ENCODE assay signal across 1 cellular context in the genomic region with DNA sequence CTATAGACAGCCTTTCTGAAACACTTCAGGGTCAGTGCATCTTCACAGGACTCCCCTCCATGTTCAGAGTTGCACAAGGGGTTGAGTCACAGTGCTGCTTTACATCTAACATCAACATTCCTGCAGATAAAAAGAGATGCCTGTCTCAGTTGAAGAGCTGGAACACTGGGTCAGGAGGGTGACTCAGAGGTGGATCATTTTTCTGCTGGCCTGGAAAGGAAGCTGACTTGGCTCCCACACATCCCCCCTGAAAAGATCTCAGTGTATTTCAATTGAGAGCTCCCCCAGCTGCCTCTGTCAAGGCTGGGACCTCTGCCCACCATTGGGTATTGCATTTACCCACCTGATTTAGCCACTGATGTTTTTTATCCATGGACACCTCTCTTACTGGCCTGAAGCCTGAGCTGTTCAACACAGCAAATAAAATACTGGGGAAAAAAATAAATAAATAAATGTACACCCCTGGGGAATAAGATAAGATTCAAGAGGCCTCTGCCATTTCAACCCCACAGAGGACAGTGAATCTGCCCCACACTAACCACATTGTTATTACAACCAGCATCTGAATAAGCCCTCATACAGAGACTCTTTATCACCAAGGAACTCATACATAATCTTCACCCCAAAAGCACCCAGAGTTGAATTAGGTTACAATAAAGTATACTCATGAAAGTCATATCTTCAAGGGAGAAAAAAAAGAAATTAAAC.
TF ChIP-seq lines count a peak whose summit lies in the region.

No MANE protein-coding gene starts in this region.

TF ChIP-seq in SK-N-SH, 30 proteins besides CTCF, POLR2A, EP300 and RAD21 (continued from another document):
- TF ChIP-seq, protein P1, sequence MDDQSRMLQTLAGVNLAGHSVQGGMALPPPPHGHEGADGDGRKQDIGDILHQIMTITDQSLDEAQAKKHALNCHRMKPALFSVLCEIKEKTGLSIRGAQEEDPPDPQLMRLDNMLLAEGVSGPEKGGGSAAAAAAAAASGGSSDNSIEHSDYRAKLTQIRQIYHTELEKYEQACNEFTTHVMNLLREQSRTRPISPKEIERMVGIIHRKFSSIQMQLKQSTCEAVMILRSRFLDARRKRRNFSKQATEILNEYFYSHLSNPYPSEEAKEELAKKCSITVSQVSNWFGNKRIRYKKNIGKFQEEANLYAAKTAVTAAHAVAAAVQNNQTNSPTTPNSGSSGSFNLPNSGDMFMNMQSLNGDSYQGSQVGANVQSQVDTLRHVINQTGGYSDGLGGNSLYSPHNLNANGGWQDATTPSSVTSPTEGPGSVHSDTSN (IDR thresholded peaks at IDR 0.05), result peak; percentile 95
- 0 out of 2 replicates have a peak, but pooled peaks have one; percentile 15 for TF ChIP-seq ELF1 (IDR thresholded peaks at IDR 0.05)
- 0 out of 2 replicates have a peak, but pooled peaks have one; percentile 19 for TF ChIP-seq USF1 (IDR thresholded peaks at IDR 0.05; ENCODE audit: borderline replicate concordance, low read depth)
- TF ChIP-seq EZH2phosphoT487 (IDR thresholded peaks at IDR 0.05; ENCODE audit: borderline replicate concordance, low read depth), result no peak
- TF ChIP-seq TAF1 (IDR thresholded peaks at IDR 0.05; ENCODE audit: borderline replicate concordance, low read depth, low read length), result peak; percentile 37; the same call in 1 of the 2 replicates
- peak; percentile 55; the same call in 1 of the 2 replicates for TF ChIP-seq YY1 (IDR thresholded peaks at IDR 0.05; ENCODE audit: low read depth)
- no peak for TF ChIP-seq SMC3 (IDR thresholded peaks at IDR 0.05; ENCODE audit: low read depth, low read length)
TF ChIP-seq in SK-N-SH: peak in this region for 18.
